ENCODE assay signal across 11 cellular contexts in genomic region chr6:90167514-90168379, GRCh38.
"Had no signal": no experiment of that assay in that cellular context is flagged by ENCODE, and none has a peak within 500 bp of the region (broad histone marks: within the 10 kb centered on the region; RNA-seq: fewer than 3 reads in every experiment).

No MANE protein-coding gene starts in this region.

- H3K9me3 ChIP-seq: left lung, tibial nerve had no signal

- H3K4me3 ChIP-seq: left lung, tibial nerve had no signal

- H3K4me1 ChIP-seq: left lung had no signal

- H3K27ac ChIP-seq: left lung had no signal

- DNase-seq: activated B cell treated with CpG ODN at 0.5 μM for 24 hours; activated CD4-positive, alpha-beta T cell treated with anti-CD3 and anti-CD28 coated beads for 48 hours; activated CD8-positive, alpha-beta memory T cell treated with anti-CD3 and anti-CD28 coated beads, Interleukin-2, amount 50 U/mL, for 48 hours; activated naive CD4-positive, alpha-beta T cell treated with anti-CD3 and anti-CD28 coated beads, Interleukin-2, amount 50 U/mL, for 16 hours; effector memory CD4-positive, alpha-beta T cell; left lung; stimulated activated CD4-positive, alpha-beta T cell treated with anti-CD3 and anti-CD28 coated beads, Interleukin-12 subunit alpha, Interleukin-12 subunit beta, amount 100 ng/mL, for 4 hours; stimulated activated CD4-positive, alpha-beta T cell treated with anti-CD3 and anti-CD28 coated beads, Interleukin-2, amount 100 ng/mL, for 24 hours; SW 1271 had no signal

- ATAC-seq: natural killer cell treated with Interleukin-12 subunit alpha and Interleukin-12 subunit beta and Interleukin-15 and Interleukin-18, amount 100 ng/mL, for 72 hours had no signal

- H3K27me3 ChIP-seq: left lung, tibial nerve had no signal

- H3K36me3 ChIP-seq: left lung, tibial nerve had no signal
